8 cellular contexts compared by ENCODE assay signal in the genomic region with DNA sequence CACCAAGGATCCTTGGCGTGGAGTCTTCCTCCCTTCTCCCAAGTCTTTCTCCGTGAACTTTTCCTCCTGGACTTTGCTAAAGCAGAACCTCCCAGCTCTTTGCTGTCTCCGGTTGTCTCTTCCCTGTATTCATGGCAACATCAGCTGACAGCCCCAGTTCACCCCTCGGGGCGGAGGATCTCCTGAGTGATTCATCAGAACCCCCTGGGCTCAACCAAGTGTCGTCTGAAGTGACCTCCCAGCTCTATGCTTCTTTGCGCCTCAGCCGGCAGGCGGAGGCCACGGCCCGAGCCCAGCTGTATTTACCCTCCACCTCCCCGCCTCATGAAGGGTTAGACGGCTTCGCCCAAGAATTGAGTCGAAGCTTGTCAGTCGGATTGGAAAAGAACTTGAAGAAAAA. TPM values are rescaled to one million over a fixed set of nuclear protein-coding genes. Genes with fewer than 3 reads are reported as not detected.
DNase-seq lines count a peak whose midpoint lies in the region; ATAC-seq lines count a peak whose summit lies in the region.

No MANE protein-coding gene starts in this region.

- ATAC-seq in GM21360 (IDR thresholded peaks at IDR 0.05; ENCODE audit: unreplicated experiment) (no peak), HG03135 (IDR thresholded peaks at IDR 0.05; ENCODE audit: unreplicated experiment) (no peak)

- H2AK5ac ChIP-seq in neuronal stem cell (ENCODE audit: low read depth, low read length) = no peak overlapping the region

- H2BK15ac ChIP-seq in neuronal stem cell (ENCODE audit: low read length) = no peak overlapping the region

- no peak overlapping the region for H3K23ac ChIP-seq in neuronal stem cell (ENCODE audit: low read depth, low read length, poor library complexity)

- CTCF ChIA-PET in activated CD4-positive, alpha-beta T cell treated with anti-CD3 and anti-CD28 coated beads, Interleukin-2, amount 10 ng/mL, durations not matched to agents 7 days and 5 days (lab: Charles Lee) = interaction anchor here (0.9 to 3.2 kb wide), 15 partner anchors 9 to 245 kb away, joined by 3 to 17 read pairs (median 5); a partner anchor contains a TSS

- H3K9me3 Mint-ChIP-seq in activated CD4-positive, alpha-beta T cell treated with anti-CD3 and anti-CD28 coated beads, Interleukin-2, amount 10 ng/mL, durations not matched to agents 7 days and 5 days = no peaks in the 10 kb centered on the region

- H3K36me3 ChIP-seq in neuronal stem cell (replicated peaks in 1 of 2; ENCODE audit: control insufficient read depth in 2 of 2, insufficient read depth in 2 of 2, low read length in 2 of 2) = peaks cover 13 to 40% of the 10 kb centered on the region in 2 donors

- H3K79me1 ChIP-seq in neuronal stem cell (ENCODE audit: low read depth, low read length) = peaks cover 2% of the 10 kb centered on the region

- POLR2A ChIA-PET in activated CD4-positive, alpha-beta T cell treated with anti-CD3 and anti-CD28 coated beads, Interleukin-2, amount 10 ng/mL, durations not matched to agents 7 days and 5 days (lab: Charles Lee) = no interaction called here

- H3K9me3 ChIP-seq in neuronal stem cell (replicated peaks in 1 of 2; ENCODE audit: control insufficient read depth in 2 of 2, insufficient read depth in 1 of 2, low read depth in 1 of 2, low read length in 2 of 2) = no peaks in the 10 kb centered on the region

- H2BK12ac ChIP-seq in neuronal stem cell (ENCODE audit: low read length) = no peak overlapping the region

- H2AFZ ChIP-seq in neuronal stem cell (ENCODE audit: low read length) = peak overlapping the region; percentile 95

- no peak overlapping the region for H3K27ac ChIP-seq in neuronal stem cell (replicated peaks; ENCODE audit: low read length)

- H4K8ac ChIP-seq in neuronal stem cell (ENCODE audit: low read depth, low read length) = no peak overlapping the region

- H3K4me2 ChIP-seq in neuronal stem cell (ENCODE audit: insufficient read depth, low read length, poor library complexity, severe bottlenecking) = peak overlapping the region; percentile 92

- no peak overlapping the region for H2BK120ac ChIP-seq in neuronal stem cell (ENCODE audit: low read depth, low read length)

- peaks cover 45% of the 10 kb centered on the region for H3K36me3 Mint-ChIP-seq in activated CD4-positive, alpha-beta T cell treated with anti-CD3 and anti-CD28 coated beads, Interleukin-2, amount 10 ng/mL, durations not matched to agents 7 days and 5 days (ENCODE audit: low read depth)

- H3K14ac ChIP-seq in neuronal stem cell (ENCODE audit: low read length) = no peak overlapping the region

- peaks cover 13 to 15% of the 10 kb centered on the region in 2 donors for H3K4me1 ChIP-seq in neuronal stem cell (ENCODE audit: control insufficient read depth in 2 of 2, insufficient read depth in 1 of 2, low read depth in 1 of 2, low read length in 2 of 2)

- no peak overlapping the region for H4K91ac ChIP-seq in neuronal stem cell (ENCODE audit: low read depth, low read length, poor library complexity)

- H3K4ac ChIP-seq in neuronal stem cell (ENCODE audit: low read length) = no peak overlapping the region

- peaks cover 57% of the 10 kb centered on the region for H3K4me1 Mint-ChIP-seq in activated CD4-positive, alpha-beta T cell treated with anti-CD3 and anti-CD28 coated beads, Interleukin-2, amount 10 ng/mL, durations not matched to agents 7 days and 5 days

- no CpG with 5 or more reads among the region's 16 CpGs for WGBS in neuronal stem cell (ENCODE audit: extremely low coverage in 2 of 2, insufficient read length in 2 of 2, insufficient replicate concordance in 1 of 2), 2 donors

- H3K27me3 Mint-ChIP-seq in activated CD4-positive, alpha-beta T cell treated with anti-CD3 and anti-CD28 coated beads, Interleukin-2, amount 10 ng/mL, durations not matched to agents 7 days and 5 days = no peaks in the 10 kb centered on the region

- H3K18ac ChIP-seq in neuronal stem cell (ENCODE audit: low read length) = no peak overlapping the region

- peak overlapping the region; percentile 90 to 97 for H3K4me3 ChIP-seq in neuronal stem cell (ENCODE audit: low read length in 2 of 2)

- peak overlapping the region; percentile 94 for H3K4me3 Mint-ChIP-seq in activated CD4-positive, alpha-beta T cell treated with anti-CD3 and anti-CD28 coated beads, Interleukin-2, amount 10 ng/mL, durations not matched to agents 7 days and 5 days

- peak overlapping the region; percentile 96 for H3K27ac Mint-ChIP-seq in activated CD4-positive, alpha-beta T cell treated with anti-CD3 and anti-CD28 coated beads, Interleukin-2, amount 10 ng/mL, durations not matched to agents 7 days and 5 days

- no peak overlapping the region for H3K9ac ChIP-seq in neuronal stem cell (ENCODE audit: low read depth, low read length, poor library complexity)

- H3K27me3 ChIP-seq in neuronal stem cell (ENCODE audit: control insufficient read depth in 3 of 3, insufficient read depth in 3 of 3, low read depth in 1 of 3, low read length in 3 of 3) = peaks cover 0 to 12% (median 0%) of the 10 kb centered on the region in 3 experiments

- no peak overlapping the region for H2BK5ac ChIP-seq in neuronal stem cell (ENCODE audit: low read length)

- DNase-seq in DMS53 (lab: John Stamatoyannopoulos, UW) (peak; percentile 61), DMS53 treated with DMSO at 0.1 percent for 48 hours (lab: John Stamatoyannopoulos, UW; ENCODE audit: unreplicated experiment) (no peak), Kasumi-1 (lab: John Stamatoyannopoulos, UW) (peak; percentile 21 to 27), fibroblast of peridontal ligament (ENCODE audit: extremely low read depth) (peak; percentile 38), neuronal stem cell (ENCODE audit: low spot score) (no peak)
- DNase-seq in activated CD4-positive, alpha-beta T cell treated with anti-CD3 and anti-CD28 coated beads, Interleukin-2, amount 10 ng/mL, durations not matched to agents 7 days and 5 days = peak; percentile 21

RNA-seq across cellular contexts. Expression of a gene that starts 0.9 kb away (rescaled TPM):
- total RNA-seq in activated CD4-positive, alpha-beta T cell treated with anti-CD3 and anti-CD28 coated beads, Interleukin-2, amount 10 ng/mL, durations not matched to agents 7 days and 5 days = 10 to 100 TPM; 74.3 to 77.4 TPM
- 43.2 TPM for polyA plus RNA-seq in neuronal stem cell (2013, experiment 1 of 2)
- 42.1 TPM for polyA plus RNA-seq in neuronal stem cell (2013, experiment 2 of 2)

RNA-seq across cellular contexts. Expression of a gene that starts 1.2 kb away (rescaled TPM):
- 100 to 1,000 TPM; 235 to 251 TPM for total RNA-seq in activated CD4-positive, alpha-beta T cell treated with anti-CD3 and anti-CD28 coated beads, Interleukin-2, amount 10 ng/mL, durations not matched to agents 7 days and 5 days
- 160 TPM for polyA plus RNA-seq in neuronal stem cell (2013, experiment 1 of 2)
- 156 TPM for polyA plus RNA-seq in neuronal stem cell (2013, experiment 2 of 2)

RNA-seq across cellular contexts. Expression of a gene that starts 3.3 kb away (rescaled TPM):
- 10 to 100 TPM; 11.8 to 12.4 TPM for total RNA-seq in activated CD4-positive, alpha-beta T cell treated with anti-CD3 and anti-CD28 coated beads, Interleukin-2, amount 10 ng/mL, durations not matched to agents 7 days and 5 days
- polyA plus RNA-seq in neuronal stem cell (2013, experiment 1 of 2) = 14.9 TPM
- polyA plus RNA-seq in neuronal stem cell (2013, experiment 2 of 2) = 15.4 TPM

RNA-seq across cellular contexts. Expression of a gene that starts 16.9 kb away (rescaled TPM):
- total RNA-seq in activated CD4-positive, alpha-beta T cell treated with anti-CD3 and anti-CD28 coated beads, Interleukin-2, amount 10 ng/mL, durations not matched to agents 7 days and 5 days = 1 to 10 TPM; 4.4 to 4.5 TPM
- polyA plus RNA-seq in neuronal stem cell (2013, experiment 1 of 2) = 2.8 TPM
- 3.0 TPM for polyA plus RNA-seq in neuronal stem cell (2013, experiment 2 of 2)

RNA-seq across cellular contexts. Expression of a gene that starts 44.4 kb away (rescaled TPM):
- 100 to 1,000 TPM; 216 to 223 TPM for total RNA-seq in activated CD4-positive, alpha-beta T cell treated with anti-CD3 and anti-CD28 coated beads, Interleukin-2, amount 10 ng/mL, durations not matched to agents 7 days and 5 days
- 17.8 TPM for polyA plus RNA-seq in neuronal stem cell (2013, experiment 1 of 2)
- polyA plus RNA-seq in neuronal stem cell (2013, experiment 2 of 2) = 15.7 TPM

Comparison
In these comparisons a context has a peak if more than half of its experiments do, and no peak if none do; other contexts are left out.
1. DNase-seq: peak in DMS53 (single experiment), Kasumi-1 (2 of 2), activated CD4-positive, alpha-beta T cell treated with anti-CD3 and anti-CD28 coated beads, Interleukin-2, amount 10 ng/mL, durations not matched to agents 7 days and 5 days (single experiment) and fibroblast of peridontal ligament (single experiment); none in DMS53 treated with DMSO at 0.1 percent for 48 hours (single experiment) and neuronal stem cell (single experiment).